In genomic region chr4:71303850-71304249, GRCh38 we compare ENCODE assay signal across 15 cellular contexts. TPM values are rescaled to one million over a fixed set of nuclear protein-coding genes. Genes with fewer than 3 reads are reported as not detected.
"Had no signal": no experiment of that assay in that cellular context is flagged by ENCODE, and none has a peak within 500 bp of the region (broad histone marks: within the 10 kb centered on the region; RNA-seq: fewer than 3 reads in every experiment).

No MANE protein-coding gene starts in this region.

- H3K4me1 ChIP-seq: tibial artery had no signal

- H3K4me3 ChIP-seq: pancreas, smooth muscle cell, tibial artery had no signal

- H3K27ac ChIP-seq: pancreas, tibial artery had no signal

- H3K27ac Mint-ChIP-seq: activated CD4-positive, alpha-beta T cell treated with anti-CD3 and anti-CD28 coated beads, Interleukin-2, amount 10 ng/mL, durations not matched to agents 7 days and 5 days; activated naive CD4-positive, alpha-beta T cell treated with anti-CD3 and anti-CD28 coated beads for 36 hours; stimulated activated effector memory CD8-positive, alpha-beta T cell treated with anti-CD3 and anti-CD28 coated beads, Interleukin-12 subunit alpha, Interleukin-12 subunit beta, amount 100 ng/mL, for 72 hours; T-helper 1 cell treated with Interleukin-12 subunit alpha and Interleukin-12 subunit beta and Interleukin-4 antibody, amounts not matched to agents 30 μg/mL and 1 μg/mL, for 36 hours; WTC11 had no signal

- H3K9me3 ChIP-seq: pancreas, tibial artery had no signal

- H3K27me3 ChIP-seq: pancreas, tibial artery had no signal

- H3K36me3 Mint-ChIP-seq: stimulated activated effector memory CD8-positive, alpha-beta T cell treated with anti-CD3 and anti-CD28 coated beads, Interleukin-12 subunit alpha, Interleukin-12 subunit beta, amount 100 ng/mL, for 72 hours; WTC11 had no signal

- H3K4me3 Mint-ChIP-seq: activated CD4-positive, alpha-beta T cell treated with anti-CD3 and anti-CD28 coated beads, Interleukin-2, amount 10 ng/mL, durations not matched to agents 7 days and 5 days; activated naive CD4-positive, alpha-beta T cell treated with anti-CD3 and anti-CD28 coated beads for 36 hours; neural crest cell; stimulated activated effector memory CD8-positive, alpha-beta T cell treated with anti-CD3 and anti-CD28 coated beads, Interleukin-12 subunit alpha, Interleukin-12 subunit beta, amount 100 ng/mL, for 72 hours; T-helper 1 cell treated with Interleukin-12 subunit alpha and Interleukin-12 subunit beta and Interleukin-4 antibody, amounts not matched to agents 30 μg/mL and 1 μg/mL, for 36 hours; WTC11 had no signal

- H3K36me3 ChIP-seq: pancreas, tibial artery had no signal

- DNase-seq: activated CD4-positive, alpha-beta T cell treated with anti-CD3 and anti-CD28 coated beads, Interleukin-2, amount 10 ng/mL, durations not matched to agents 7 days and 5 days; activated CD8-positive, alpha-beta memory T cell treated with anti-CD3 and anti-CD28 coated beads for 24 hours; activated naive CD4-positive, alpha-beta T cell treated with anti-CD3 and anti-CD28 coated beads for 36 hours; cortex of kidney; effector memory CD4-positive, alpha-beta T cell; hippocampal formation; kidney glomerular epithelial cell; retina; tibial artery had no signal

- H3K9me3 Mint-ChIP-seq: activated naive CD4-positive, alpha-beta T cell treated with anti-CD3 and anti-CD28 coated beads for 36 hours; neural crest cell; stimulated activated effector memory CD8-positive, alpha-beta T cell treated with anti-CD3 and anti-CD28 coated beads, Interleukin-12 subunit alpha, Interleukin-12 subunit beta, amount 100 ng/mL, for 72 hours; T-helper 1 cell treated with Interleukin-12 subunit alpha and Interleukin-12 subunit beta and Interleukin-4 antibody, amounts not matched to agents 30 μg/mL and 1 μg/mL, for 36 hours; WTC11 had no signal

RNA-seq across cellular contexts. Expression of gene SLC4A4, which starts 35.0 kb away (rescaled TPM):
- total RNA-seq: activated naive CD4-positive, alpha-beta T cell treated with anti-CD3 and anti-CD28 coated beads for 36 hours had no signal
